In the genomic region with DNA sequence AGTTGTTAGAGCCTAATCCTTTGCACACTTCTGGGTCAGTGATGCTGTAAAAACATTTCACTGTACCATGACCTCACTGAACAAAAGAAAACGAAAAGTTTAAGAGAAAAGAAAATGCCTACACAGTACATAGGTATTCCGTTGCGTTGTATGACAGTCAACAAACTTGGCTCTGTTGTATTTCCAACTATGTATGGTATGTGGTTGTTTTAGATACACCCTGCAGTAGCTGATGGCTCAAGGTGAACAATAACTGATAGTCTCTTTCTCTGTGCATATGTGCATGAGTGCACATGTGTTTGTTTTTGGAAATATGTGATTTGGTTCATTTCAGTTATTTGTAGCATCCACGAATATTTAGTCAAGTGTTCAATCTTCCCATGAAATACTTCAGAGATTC, we compare ENCODE assay signal across 17 cellular contexts.
"Had no signal": no experiment of that assay in that cellular context is flagged by ENCODE, and none has a peak within 500 bp of the region (broad histone marks: within the 10 kb centered on the region; RNA-seq: fewer than 3 reads in every experiment).

No MANE protein-coding gene starts in this region.

- H3K9me3 Mint-ChIP-seq: stimulated activated naive CD8-positive, alpha-beta T cell treated with anti-CD3 and anti-CD28 coated beads, Interleukin-15, amount 100 ng/mL, for 72 hours; T-cell had no signal

- H3K36me3 Mint-ChIP-seq: naive B cell, T-cell had no signal

- H3K4me1 Mint-ChIP-seq: activated CD4-positive, alpha-beta T cell treated with anti-CD3 and anti-CD28 coated beads for 36 hours; naive B cell; stimulated activated naive CD8-positive, alpha-beta T cell treated with anti-CD3 and anti-CD28 coated beads, Interleukin-15, amount 100 ng/mL, for 72 hours; T-cell had no signal

- H3K27me3 ChIP-seq: adrenal gland, body of pancreas, testis had no signal

- H3K27ac ChIP-seq: adrenal gland, body of pancreas, lower lobe of right lung, skin epidermis, testis, WERI-Rb-1 had no signal

- H3K27ac Mint-ChIP-seq: activated CD4-positive, alpha-beta T cell treated with anti-CD3 and anti-CD28 coated beads for 36 hours; activated CD8-positive, alpha-beta T cell treated with anti-CD3 and anti-CD28 coated beads, Interleukin-2, amount 10 ng/mL, durations not matched to agents 7 days and 5 days; naive B cell; stimulated activated naive CD8-positive, alpha-beta T cell treated with anti-CD3 and anti-CD28 coated beads, Interleukin-15, amount 100 ng/mL, for 72 hours; T-cell had no signal

- H3K4me3 ChIP-seq: adrenal gland, body of pancreas, lower lobe of right lung, skin epidermis, testis had no signal

- H3K4me1 ChIP-seq: adrenal gland, body of pancreas, lower lobe of right lung, testis had no signal

- H3K4me3 Mint-ChIP-seq: activated CD4-positive, alpha-beta T cell treated with anti-CD3 and anti-CD28 coated beads for 36 hours; activated CD8-positive, alpha-beta T cell treated with anti-CD3 and anti-CD28 coated beads, Interleukin-2, amount 10 ng/mL, durations not matched to agents 7 days and 5 days; naive B cell; stimulated activated naive CD8-positive, alpha-beta T cell treated with anti-CD3 and anti-CD28 coated beads, Interleukin-15, amount 100 ng/mL, for 72 hours; T-cell had no signal

- H3K36me3 ChIP-seq: adrenal gland, lower lobe of right lung, WERI-Rb-1 had no signal

- H3K27me3 Mint-ChIP-seq: activated CD4-positive, alpha-beta T cell treated with anti-CD3 and anti-CD28 coated beads for 36 hours; naive B cell; stimulated activated naive CD8-positive, alpha-beta T cell treated with anti-CD3 and anti-CD28 coated beads, Interleukin-15, amount 100 ng/mL, for 72 hours; T-cell had no signal

- DNase-seq: activated CD4-positive, alpha-beta T cell treated with anti-CD3 and anti-CD28 coated beads for 36 hours; activated CD8-positive, alpha-beta memory T cell treated with anti-CD3 and anti-CD28 coated beads, Interleukin-2, amount 50 U/mL, for 48 hours; activated CD8-positive, alpha-beta T cell treated with anti-CD3 and anti-CD28 coated beads, Interleukin-2, amount 10 ng/mL, durations not matched to agents 7 days and 5 days; activated naive CD4-positive, alpha-beta T cell treated with Interleukin-2 at 50 U/mL for 16 hours; adrenal gland; body of pancreas; hippocampal formation; left cardiac atrium; lower lobe of right lung; naive B cell; stimulated activated CD4-positive, alpha-beta T cell treated with anti-CD3 and anti-CD28 coated beads, Interleukin-4, amount 100 ng/mL, for 4 hours; stimulated activated naive CD8-positive, alpha-beta T cell treated with anti-CD3 and anti-CD28 coated beads, Interleukin-15, amount 100 ng/mL, for 72 hours; T-cell; T1000; testis; WERI-Rb-1 had no signal

- H3K9me3 ChIP-seq: adrenal gland, body of pancreas, lower lobe of right lung, testis had no signal

- ATAC-seq: activated CD4-positive, alpha-beta T cell treated with anti-CD3 and anti-CD28 coated beads for 36 hours; activated CD8-positive, alpha-beta T cell treated with anti-CD3 and anti-CD28 coated beads, Interleukin-2, amount 10 ng/mL, durations not matched to agents 7 days and 5 days; body of pancreas; left cardiac atrium; stimulated activated naive CD8-positive, alpha-beta T cell treated with anti-CD3 and anti-CD28 coated beads, Interleukin-15, amount 100 ng/mL, for 72 hours; T-cell had no signal
